ENCODE assay signal across 14 cellular contexts in genomic region chr1:23303524-23303923, GRCh38. TPM values are rescaled to one million over a fixed set of nuclear protein-coding genes. Genes with fewer than 3 reads are reported as not detected.
A peak's percentile ranks its signal among the peaks of the same experiment; 100 is the strongest.
DNase-seq lines count a peak whose midpoint lies in the region; ATAC-seq and TF ChIP-seq lines count a peak whose summit lies in the region.
"Had no signal": no experiment of that assay in that cellular context is flagged by ENCODE, and none has a peak within 500 bp of the region (broad histone marks: within the 10 kb centered on the region; RNA-seq: fewer than 3 reads in every experiment).

No MANE protein-coding gene starts in this region.

- no peaks in the 10 kb centered on the region for H3K4me1 Mint-ChIP-seq in activated CD4-positive, alpha-beta T cell treated with anti-CD3 and anti-CD28 coated beads for 36 hours
- H3K4me1 Mint-ChIP-seq in HFFc6 (ENCODE audit: low read depth) (peaks cover 26% of the 10 kb centered on the region), mesothelial cell of epicardium (peaks cover 2% of the 10 kb centered on the region)

- H3K4me3 ChIP-seq in choroid plexus epithelial cell (ENCODE audit: low read depth, low read length), result no peak overlapping the region
- H3K4me3 ChIP-seq: BLaER1 had no signal

- peaks cover 35% of the 10 kb centered on the region for H3K36me3 Mint-ChIP-seq in activated CD4-positive, alpha-beta T cell treated with anti-CD3 and anti-CD28 coated beads for 36 hours (ENCODE audit: low read depth)
- peaks cover 23% of the 10 kb centered on the region for H3K36me3 Mint-ChIP-seq in HFFc6 (ENCODE audit: low read depth)
- H3K36me3 Mint-ChIP-seq in mesothelial cell of epicardium, result peaks cover 38% of the 10 kb centered on the region

- H3K27ac Mint-ChIP-seq in activated CD4-positive, alpha-beta T cell treated with anti-CD3 and anti-CD28 coated beads for 36 hours, result peak overlapping the region; percentile 44
- H3K27ac Mint-ChIP-seq in HFFc6, result 0 out of 2 replicates have a peak overlapping the region, but pooled peaks have one; percentile 32
- peak overlapping the region; percentile 35 for H3K27ac Mint-ChIP-seq in mesothelial cell of epicardium

- no peaks in the 10 kb centered on the region for H3K9me3 Mint-ChIP-seq in activated CD4-positive, alpha-beta T cell treated with anti-CD3 and anti-CD28 coated beads for 36 hours (ENCODE audit: low read depth)
- H3K9me3 Mint-ChIP-seq in HFFc6 (no peaks in the 10 kb centered on the region), mesothelial cell of epicardium (no peaks in the 10 kb centered on the region)

- H3K4me3 Mint-ChIP-seq in activated CD4-positive, alpha-beta T cell treated with anti-CD3 and anti-CD28 coated beads for 36 hours, result no peak overlapping the region
- no peak overlapping the region for H3K4me3 Mint-ChIP-seq in HFFc6
- H3K4me3 Mint-ChIP-seq in mesothelial cell of epicardium, result no peak overlapping the region

- ATAC-seq in activated CD4-positive, alpha-beta T cell treated with anti-CD3 and anti-CD28 coated beads for 36 hours, result no peak
- ATAC-seq in HG02840 (IDR thresholded peaks at IDR 0.05; ENCODE audit: low FRiP score, unreplicated experiment), result no peak

- DNase-seq in activated CD4-positive, alpha-beta T cell treated with anti-CD3 and anti-CD28 coated beads for 36 hours, result no peak
- DNase-seq in activated CD4-positive, alpha-beta T cell treated with anti-CD3 and anti-CD28 coated beads, Interleukin-2, amount 50 U/mL, for 4 hours, result no peak
- DNase-seq in HFFc6 (no peak), choroid plexus epithelial cell (ENCODE audit: low read depth) (peak; percentile 26), mesothelial cell of epicardium (ENCODE audit: low spot score in 2 of 2, unreplicated experiment in 2 of 2) (no peak), A172 (ENCODE audit: low spot score) (no peak), amniotic stem cell (lab: John Stamatoyannopoulos, UW) (no peak)
- DNase-seq: HCEC 1CT, IMR-90, NCI-H1417 treated with DMSO at 0.1 percent for 48 hours, NCI-H2081, NCI-H524 had no signal

- POLR2A ChIA-PET in activated CD4-positive, alpha-beta T cell treated with anti-CD3 and anti-CD28 coated beads for 36 hours (lab: Charles Lee), result no interaction called here

- CTCF ChIA-PET in activated CD4-positive, alpha-beta T cell treated with anti-CD3 and anti-CD28 coated beads for 36 hours (lab: Charles Lee), result interaction anchor here (1.0 to 1.3 kb wide), 2 partner anchors 14 to 118 kb away, joined by 3 to 4 read pairs; no protein-coding TSS in a partner anchor

- no peaks in the 10 kb centered on the region for H3K27me3 Mint-ChIP-seq in activated CD4-positive, alpha-beta T cell treated with anti-CD3 and anti-CD28 coated beads for 36 hours
- H3K27me3 Mint-ChIP-seq in HFFc6 (ENCODE audit: insufficient read depth), result no peaks in the 10 kb centered on the region; the same call in none of the 2 replicates
- no peaks in the 10 kb centered on the region for H3K27me3 Mint-ChIP-seq in mesothelial cell of epicardium (ENCODE audit: low read depth)

- intact Hi-C loops in activated CD4-positive, alpha-beta T cell treated with anti-CD3 and anti-CD28 coated beads for 36 hours (cut with DNase I, micrococcal nuclease), result no loop called here

- no peak for TF ChIP-seq CTCF in HFFc6 (IDR thresholded peaks at IDR 0.05)
- TF ChIP-seq CTCF in choroid plexus epithelial cell (conservative IDR thresholded peaks at IDR 0.05; ENCODE audit: low read depth, low read length), result no peak
- no peak for TF ChIP-seq CTCF in mesothelial cell of epicardium (IDR thresholded peaks at IDR 0.05; ENCODE audit: unreplicated experiment)

RNA-seq across cellular contexts. Expression of gene HNRNPR, which starts 40.6 kb away (rescaled TPM):
- total RNA-seq in activated CD4-positive, alpha-beta T cell treated with anti-CD3 and anti-CD28 coated beads for 36 hours, result 100 to 1,000 TPM; 190 to 210 TPM
- 100 to 1,000 TPM; 115 to 147 (median 144) TPM for total RNA-seq in HFFc6 (2021; fragmentation: NEBNext Ultra II Directional; extraction: Animal tissue kit (Norgen Biotek cat#: 25700))
- total RNA-seq in mesothelial cell of epicardium, result 199 to 205 TPM (median 203 TPM) in 3 replicates
- 139 and 162 TPM in 2 replicates for total RNA-seq in A172 (2014; rRNA removed; shearing (Covaris generic))
